In genomic region chr5:136769900-136770684, GRCh38 we compare ENCODE assay signal across 8 cellular contexts.
DNase-seq lines count a peak whose midpoint lies in the region; ATAC-seq lines count a peak whose summit lies in the region.

No MANE protein-coding gene starts in this region.

- 19 to 20% methylated on average over 11 of the region's 11 CpGs for WGBS in GM23248 (ENCODE audit: low coverage in 1 of 2, low lambda C conversion rate in 2 of 2, missing lambda C conversion rate in 2 of 2), 2 experiments

- intact Hi-C loops in Right ventricle myocardium inferior (cut with DNase I) = loop anchor here (1.0 to 5.0 kb wide), 2 partner anchors 521 to 883 kb away; no protein-coding TSS in a partner anchor
- intact Hi-C loops in cardiac septum (cut with DNase I) = loop anchor here (2.0 kb wide), 1 partner anchor 521 kb away; no protein-coding TSS in a partner anchor

- H3K27ac ChIP-seq in GM23248 = no peak overlapping the region

- no peak overlapping the region for H3K4me3 ChIP-seq in GM23248

- H3K27me3 ChIP-seq in GM23248 (replicated peaks; ENCODE audit: insufficient read depth) = peaks cover 15% of the 10 kb centered on the region; the same call in 1 of the 2 replicates

- no peaks in the 10 kb centered on the region for H3K9me2 ChIP-seq in GM23248 (ENCODE audit: insufficient read depth)

- H3K9me3 ChIP-seq in GM23248 (ENCODE audit: low read depth) = no peaks in the 10 kb centered on the region

- H3K4me2 ChIP-seq in GM23248 (ENCODE audit: unreplicated experiment) = no peak overlapping the region

- no peaks in the 10 kb centered on the region for H3F3A ChIP-seq in GM23248 (ENCODE audit: insufficient read depth)

- DNase-seq in Right ventricle myocardium inferior (ENCODE audit: missing footprints) = no peak
- no peak for DNase-seq in cardiac septum (ENCODE audit: low spot score)
- DNase-seq in GM23248 = peak; percentile 83
- peak; percentile 61 to 62 for DNase-seq in Kasumi-1 (lab: John Stamatoyannopoulos, UW)
- DNase-seq in RPMI8226 = peak; percentile 67
- DNase-seq in cerebellum (ENCODE audit: low spot score) = peak; percentile 72
- peak; percentile 89 for DNase-seq in left kidney (ENCODE audit: low read depth, low spot score)
- DNase-seq in stromal cell of bone marrow (ENCODE audit: low read depth) = peak; percentile 50

- H2AFZ ChIP-seq in GM23248 = no peak overlapping the region

- H4K20me1 ChIP-seq in GM23248 (ENCODE audit: insufficient read depth) = no peaks in the 10 kb centered on the region

- no peaks in the 10 kb centered on the region for H3K79me2 ChIP-seq in GM23248 (ENCODE audit: insufficient read depth)

- H3K36me3 ChIP-seq in GM23248 (ENCODE audit: low read depth) = no peaks in the 10 kb centered on the region

- ATAC-seq in Right ventricle myocardium inferior = peak; percentile 77

- H3K4me1 ChIP-seq in GM23248 (ENCODE audit: insufficient read depth) = no peaks in the 10 kb centered on the region

- in situ Hi-C loops in GM23248 (cut with MboI) = loop anchor here (5.0 to 25.0 kb wide), 2 partner anchors 523 to 883 kb away; partner anchors contain the start of gene IL9

- H3K9ac ChIP-seq in GM23248 = no peak overlapping the region

Comparison
In these comparisons a context has a peak if more than half of its experiments do, and no peak if none do; other contexts are left out.
1. DNase-seq: peak in GM23248 (single experiment), Kasumi-1 (2 of 2), RPMI8226 (single experiment), cerebellum (single experiment), left kidney (single experiment) and stromal cell of bone marrow (single experiment); none in Right ventricle myocardium inferior (single experiment) and cardiac septum (single experiment).